ENCODE assay signal across 18 cellular contexts in genomic region chr7:115094163-115094562, GRCh38.
"Had no signal": no experiment of that assay in that cellular context is flagged by ENCODE, and none has a peak within 500 bp of the region (broad histone marks: within the 10 kb centered on the region; RNA-seq: fewer than 3 reads in every experiment).

No MANE protein-coding gene starts in this region.

- H3K36me3 Mint-ChIP-seq: stimulated activated naive B cell treated with anti-CD40 and anti-IgM and Interleukin-4, amounts not matched to agents 10 μg/mL and 1 μg/mL and 100 μg/mL, for 72 hours; WTC11 had no signal

- H3K4me3 Mint-ChIP-seq: activated CD8-positive, alpha-beta T cell treated with anti-CD3 and anti-CD28 coated beads, Interleukin-2, amount 10 ng/mL, durations not matched to agents 7 days and 5 days; activated T-helper 1 cell treated with anti-CD3 and anti-CD28 coated beads, Interleukin-12 subunit alpha, Interleukin-12 subunit beta, Interleukin-2, Interleukin-4 antibody, amounts not matched to agents 30 ng/mL and 10 ng/mL and 1 ng/mL, durations not matched to agents 14 hours and 24 hours and 36 hours; effector memory CD8-positive, alpha-beta T cell; nephron; stimulated activated naive B cell treated with anti-CD40 and anti-IgM and Interleukin-4, amounts not matched to agents 10 μg/mL and 1 μg/mL and 100 μg/mL, for 72 hours; WTC11 had no signal

- DNase-seq: activated CD4-positive, alpha-beta T cell treated with anti-CD3 and anti-CD28 coated beads for 48 hours; activated CD8-positive, alpha-beta memory T cell treated with anti-CD3 and anti-CD28 coated beads, Interleukin-2, amount 50 U/mL, for 48 hours; activated CD8-positive, alpha-beta T cell treated with anti-CD3 and anti-CD28 coated beads, Interleukin-2, amount 10 ng/mL, durations not matched to agents 7 days and 5 days; activated naive CD4-positive, alpha-beta T cell treated with Interleukin-2 at 50 U/mL for 16 hours; central memory CD4-positive, alpha-beta T cell; cortex of kidney; effector memory CD8-positive, alpha-beta T cell; islet precursor cell; right lobe of liver; stimulated activated CD4-positive, alpha-beta T cell treated with anti-CD3 and anti-CD28 coated beads, Interleukin-2, amount 100 ng/mL, for 24 hours; stimulated activated naive B cell treated with anti-CD40 and anti-IgM and Interleukin-4, amounts not matched to agents 10 μg/mL and 1 μg/mL and 100 μg/mL, for 72 hours; T-helper 1 cell; upper lobe of left lung had no signal

- H3K36me3 ChIP-seq: prostate gland, right lobe of liver, suprapubic skin, upper lobe of left lung had no signal

- H3K27me3 ChIP-seq: right lobe of liver, suprapubic skin, upper lobe of left lung had no signal

- H3K27ac Mint-ChIP-seq: activated CD8-positive, alpha-beta T cell treated with anti-CD3 and anti-CD28 coated beads, Interleukin-2, amount 10 ng/mL, durations not matched to agents 7 days and 5 days; activated T-helper 1 cell treated with anti-CD3 and anti-CD28 coated beads, Interleukin-12 subunit alpha, Interleukin-12 subunit beta, Interleukin-2, Interleukin-4 antibody, amounts not matched to agents 30 ng/mL and 10 ng/mL and 1 ng/mL, durations not matched to agents 14 hours and 24 hours and 36 hours; effector memory CD8-positive, alpha-beta T cell; nephron; stimulated activated naive B cell treated with anti-CD40 and anti-IgM and Interleukin-4, amounts not matched to agents 10 μg/mL and 1 μg/mL and 100 μg/mL, for 72 hours; WTC11 had no signal

- H3K27ac ChIP-seq: prostate gland, right lobe of liver, suprapubic skin, upper lobe of left lung had no signal

- H3K4me3 ChIP-seq: prostate gland, right lobe of liver, suprapubic skin, upper lobe of left lung had no signal

- H3K9me3 Mint-ChIP-seq: activated T-helper 1 cell treated with anti-CD3 and anti-CD28 coated beads, Interleukin-12 subunit alpha, Interleukin-12 subunit beta, Interleukin-2, Interleukin-4 antibody, amounts not matched to agents 30 ng/mL and 10 ng/mL and 1 ng/mL, durations not matched to agents 14 hours and 24 hours and 36 hours; effector memory CD8-positive, alpha-beta T cell; nephron; stimulated activated naive B cell treated with anti-CD40 and anti-IgM and Interleukin-4, amounts not matched to agents 10 μg/mL and 1 μg/mL and 100 μg/mL, for 72 hours; WTC11 had no signal

- H3K27me3 Mint-ChIP-seq: stimulated activated naive B cell treated with anti-CD40 and anti-IgM and Interleukin-4, amounts not matched to agents 10 μg/mL and 1 μg/mL and 100 μg/mL, for 72 hours had no signal

- H3K9me3 ChIP-seq: prostate gland, right lobe of liver, suprapubic skin, upper lobe of left lung had no signal

- H3K4me1 ChIP-seq: prostate gland, suprapubic skin had no signal

- H3K4me1 Mint-ChIP-seq: stimulated activated naive B cell treated with anti-CD40 and anti-IgM and Interleukin-4, amounts not matched to agents 10 μg/mL and 1 μg/mL and 100 μg/mL, for 72 hours had no signal
